14 cellular contexts compared by ENCODE assay signal in genomic region chr6:42505377-42505702, GRCh38. TPM values are rescaled to one million over a fixed set of nuclear protein-coding genes. Genes with fewer than 3 reads are reported as not detected.
DNase-seq lines count a peak whose midpoint lies in the region; FAIRE-seq and TF ChIP-seq lines count a peak whose summit lies in the region.
"Had no signal": no experiment of that assay in that cellular context is flagged by ENCODE, and none has a peak within 500 bp of the region (broad histone marks: within the 10 kb centered on the region; RNA-seq: fewer than 3 reads in every experiment).

No MANE protein-coding gene starts in this region.

- DNase-seq in GM04503 (ENCODE audit: low read depth) (peak; percentile 71), LHCN-M2 (ENCODE audit: low read depth) (peak; percentile 83), astrocyte of the hippocampus (ENCODE audit: low read depth, low spot score) (peak; percentile 7), kidney tubule cell (ENCODE audit: low spot score) (peak; percentile 57), GM12892 (ENCODE audit: insufficient read length) (no peak), NCI-H510A (lab: John Stamatoyannopoulos, UW) (no peak), NCI-H146 treated with DMSO at 0.1 percent for 48 hours (lab: John Stamatoyannopoulos, UW; ENCODE audit: unreplicated experiment) (no peak), NK-92 (lab: John Stamatoyannopoulos, UW; ENCODE audit: unreplicated experiment) (no peak)
- DNase-seq: activated CD8-positive, alpha-beta memory T cell treated with anti-CD3 and anti-CD28 coated beads, Interleukin-2, amount 50 U/mL, for 4 hours; DMS79; NCI-H1092 treated with DMSO at 0.1 percent for 48 hours; right cardiac atrium; T-helper 2 cell had no signal

- no peak for FAIRE-seq in GM12892 (lab: Jason Lieb, UNC)
- FAIRE-seq: H1 had no signal

- no peak for TF ChIP-seq POLR2A in GM12892 (IDR thresholded peaks at IDR 0.05; ENCODE audit: low read depth, low read length)

RNA-seq across cellular contexts. Expression of gene TRERF1, which starts 53.6 kb away (rescaled TPM):
- total RNA-seq in LHCN-M2 (2014; rRNA removed): 3.0 and 4.0 TPM in 2 replicates
- 2.2 TPM for polyA plus RNA-seq in LHCN-M2 (2012)
- 7.1 TPM for polyA plus RNA-seq in GM12892 (2012; ENCODE audit: missing spikeins)

RNA-seq across cellular contexts. Expression of gene UBR2, which starts 58.5 kb away (rescaled TPM):
- 16.8 and 19.2 TPM in 2 replicates for total RNA-seq in LHCN-M2 (2014; rRNA removed)
- 4.7 TPM for polyA plus RNA-seq in LHCN-M2 (2012)
- 11.0 TPM for polyA plus RNA-seq in GM12892 (2012; ENCODE audit: missing spikeins)

Comparison
In these comparisons a context has a peak if more than half of its experiments do, and no peak if none do; other contexts are left out.
1. DNase-seq: peak in GM04503 (single experiment), LHCN-M2 (single experiment), astrocyte of the hippocampus (single experiment) and kidney tubule cell (single experiment); none in GM12892 (single experiment), NCI-H510A (single experiment), NCI-H146 treated with DMSO at 0.1 percent for 48 hours (single experiment) and NK-92 (single experiment).